Comparison of ENCODE assay signal across 18 cellular contexts in genomic region chr2:65527451-65528240, GRCh38.
DNase-seq lines count a peak whose midpoint lies in the region; ATAC-seq, FAIRE-seq and TF ChIP-seq lines count a peak whose summit lies in the region.
"Had no signal": no experiment of that assay in that cellular context is flagged by ENCODE, and none has a peak within 500 bp of the region (broad histone marks: within the 10 kb centered on the region; RNA-seq: fewer than 3 reads in every experiment).

No MANE protein-coding gene starts in this region.

- H3K36me3 ChIP-seq in mesendoderm (ENCODE audit: control insufficient read depth, insufficient read depth, low read length): no peaks in the 10 kb centered on the region
- H3K36me3 ChIP-seq: SJSA1 had no signal

- H3K9me3 ChIP-seq in A549: no peaks in the 10 kb centered on the region
- H3K9me3 ChIP-seq: SJSA1 had no signal

- H3K27me3 ChIP-seq in mesendoderm (ENCODE audit: insufficient read depth, low read length, poor library complexity): no peaks in the 10 kb centered on the region
- H3K27me3 ChIP-seq: SJSA1 had no signal

- H2BK15ac ChIP-seq in mesendoderm (replicated peaks; ENCODE audit: low read depth): no peak overlapping the region

- H3K4me3 Mint-ChIP-seq in T-helper 2 cell treated with Interferon-gamma antibody and Interleukin-4, amounts not matched to agents 5 μg/mL and 100 μg/mL, for 36 hours: no peak overlapping the region

- no peak for FAIRE-seq in A549 (lab: Jason Lieb, UNC)
- FAIRE-seq: GM12892, GM19239 had no signal

- no peak overlapping the region for H3K18ac ChIP-seq in mesendoderm (ENCODE audit: low read length)

- H3K27ac ChIP-seq in A549 (no peak overlapping the region), mesendoderm (ENCODE audit: low read depth, low read length) (no peak overlapping the region)
- H3K27ac ChIP-seq: PC-9, SJSA1 had no signal

- no peaks in the 10 kb centered on the region for H3K9me3 Mint-ChIP-seq in T-helper 2 cell treated with Interferon-gamma antibody and Interleukin-4, amounts not matched to agents 5 μg/mL and 100 μg/mL, for 36 hours

- no peak overlapping the region for H3K56ac ChIP-seq in mesendoderm (ENCODE audit: low read length)

- no peaks in the 10 kb centered on the region for H3K4me1 Mint-ChIP-seq in T-helper 2 cell treated with Interferon-gamma antibody and Interleukin-4, amounts not matched to agents 5 μg/mL and 100 μg/mL, for 36 hours (ENCODE audit: low read depth)

- H2BK120ac ChIP-seq in mesendoderm (ENCODE audit: low read depth, low read length): no peak overlapping the region

- no peak for TF ChIP-seq RAD21 in A549 (conservative IDR thresholded peaks at IDR 0.05 in 1 of 2, IDR thresholded peaks at IDR 0.05 in 1 of 2)

- no peak overlapping the region for H4K8ac ChIP-seq in mesendoderm (ENCODE audit: low read depth, low read length)

- WGBS in A549 (ENCODE audit: missing lambda C conversion rate): 60% methylated on average over 4 of the region's 4 CpGs
- no CpG with 5 or more reads among the region's 4 CpGs for WGBS in mesendoderm (ENCODE audit: extremely low coverage, insufficient coverage, low lambda C conversion rate)

- TF ChIP-seq CTCF in A549 (IDR thresholded peaks at IDR 0.05): no peak

- 0 out of 3 replicates have a peak, but pooled peaks cover 4% of the 10 kb centered on the region for H3K4me1 ChIP-seq in A549
- H3K4me1 ChIP-seq in mesendoderm (ENCODE audit: control insufficient read depth, low read depth, low read length): peaks cover 3% of the 10 kb centered on the region
- H3K4me1 ChIP-seq: SJSA1 had no signal

- no peak for DNase-seq in A549 (ENCODE audit: low read depth in 1 of 2, low spot score in 1 of 2)
- DNase-seq in NCI-H226: peak; percentile 59
- peak; percentile 81 to 87 for DNase-seq in erythroblast (lab: John Stamatoyannopoulos, UW)
- peak; percentile 85 for DNase-seq in mesendoderm
- DNase-seq in NCI-H446 (lab: John Stamatoyannopoulos, UW): no peak
- no peak for DNase-seq in NCI-H146 treated with DMSO at 0.1 percent for 48 hours (lab: John Stamatoyannopoulos, UW; ENCODE audit: unreplicated experiment)
- no peak for DNase-seq in T-helper 2 cell treated with Interferon-gamma antibody and Interleukin-4, amounts not matched to agents 5 μg/mL and 100 μg/mL, for 36 hours (ENCODE audit: low spot score)
- DNase-seq: AML-193, COR-L47, Karpas-422, MM.1S, NCI-H2029, NCI-H2171, NCI-H774, PC-9 had no signal

- H2BK5ac ChIP-seq in mesendoderm (ENCODE audit: low read length): no peak overlapping the region

- H3K79me2 ChIP-seq in mesendoderm (ENCODE audit: control insufficient read depth, insufficient read depth, low read length): no peaks in the 10 kb centered on the region

- POLR2A ChIA-PET in A549 (lab: Yijun Ruan, JAX): no interaction called here

- no peak overlapping the region for H3K9ac ChIP-seq in mesendoderm (ENCODE audit: low read length)

- no peaks in the 10 kb centered on the region for H3K79me1 ChIP-seq in mesendoderm (ENCODE audit: low read length)

- ATAC-seq in A549: peak; percentile 30 to 40; a peak in 1 of 6 replicates

- CTCF ChIA-PET in A549 (lab: Yijun Ruan, JAX): interaction anchor here (1.0 to 2.4 kb wide), 3 partner anchors 9 to 24 kb away, joined by 3 to 6 read pairs (median 5); no protein-coding TSS in a partner anchor

- no peak overlapping the region for H3K4me3 ChIP-seq in A549
- no peak overlapping the region for H3K4me3 ChIP-seq in mesendoderm (ENCODE audit: low read length)
- H3K4me3 ChIP-seq: PC-9, SJSA1 had no signal

- no peak overlapping the region for H3K27ac Mint-ChIP-seq in T-helper 2 cell treated with Interferon-gamma antibody and Interleukin-4, amounts not matched to agents 5 μg/mL and 100 μg/mL, for 36 hours

- H3K4me2 ChIP-seq in A549: no peak overlapping the region
- H3K4me2 ChIP-seq in mesendoderm (ENCODE audit: low read length): no peak overlapping the region
- H3K4me2 ChIP-seq: PC-9 had no signal

- H3K23ac ChIP-seq in mesendoderm (ENCODE audit: low read length): no peak overlapping the region

- no peak for TF ChIP-seq EP300 in A549 (IDR thresholded peaks at IDR 0.05)

- H3K36me3 Mint-ChIP-seq in T-helper 2 cell treated with Interferon-gamma antibody and Interleukin-4, amounts not matched to agents 5 μg/mL and 100 μg/mL, for 36 hours (ENCODE audit: low read depth): no peaks in the 10 kb centered on the region

- no peak overlapping the region for H2AK5ac ChIP-seq in mesendoderm (ENCODE audit: low read length)

- TF ChIP-seq POLR2A in A549 (IDR thresholded peaks at IDR 0.05; ENCODE audit: low read length) (no peak), erythroblast (IDR thresholded peaks at IDR 0.05; ENCODE audit: low read length) (no peak)

- H4K5ac ChIP-seq in mesendoderm (ENCODE audit: low read length): no peak overlapping the region

- H3K27me3 Mint-ChIP-seq in T-helper 2 cell treated with Interferon-gamma antibody and Interleukin-4, amounts not matched to agents 5 μg/mL and 100 μg/mL, for 36 hours (ENCODE audit: low read depth): peaks cover 33% of the 10 kb centered on the region

- no peak overlapping the region for H3K4ac ChIP-seq in mesendoderm (ENCODE audit: low read depth, low read length)

TF ChIP-seq in A549, 52 proteins besides CTCF, POLR2A, EP300 and RAD21:
- TF ChIP-seq KDM1A (IDR thresholded peaks at IDR 0.05; ENCODE audit: low read depth): no peak
- no peak for TF ChIP-seq MYC (IDR thresholded peaks at IDR 0.05; ENCODE audit: borderline replicate concordance, low read length)
- TF ChIP-seq TFCP2L1 (CRISPR knock-in tag; IDR thresholded peaks at IDR 0.05): no peak
- TF ChIP-seq NPAS2 (CRISPR knock-in tag; IDR thresholded peaks at IDR 0.05; ENCODE audit: borderline replicate concordance): no peak
- TF ChIP-seq HDAC2 (IDR thresholded peaks at IDR 0.05): no peak
- TF ChIP-seq POLR2AphosphoS2 (conservative IDR thresholded peaks at IDR 0.05; ENCODE audit: low read length): no peak
- TF ChIP-seq ESRRA (IDR thresholded peaks at IDR 0.05; ENCODE audit: borderline replicate concordance, low read length): no peak
- TF ChIP-seq SREBF2 (IDR thresholded peaks at IDR 0.05): no peak
- TF ChIP-seq CBX2 (IDR thresholded peaks at IDR 0.05; ENCODE audit: borderline replicate concordance, low read depth): no peak
- no peak for TF ChIP-seq CHD2 (IDR thresholded peaks at IDR 0.05; ENCODE audit: low read length, partially characterized antibody)
- TF ChIP-seq HOXA7 (CRISPR knock-in tag; IDR thresholded peaks at IDR 0.05): no peak
- TF ChIP-seq, protein P1, sequence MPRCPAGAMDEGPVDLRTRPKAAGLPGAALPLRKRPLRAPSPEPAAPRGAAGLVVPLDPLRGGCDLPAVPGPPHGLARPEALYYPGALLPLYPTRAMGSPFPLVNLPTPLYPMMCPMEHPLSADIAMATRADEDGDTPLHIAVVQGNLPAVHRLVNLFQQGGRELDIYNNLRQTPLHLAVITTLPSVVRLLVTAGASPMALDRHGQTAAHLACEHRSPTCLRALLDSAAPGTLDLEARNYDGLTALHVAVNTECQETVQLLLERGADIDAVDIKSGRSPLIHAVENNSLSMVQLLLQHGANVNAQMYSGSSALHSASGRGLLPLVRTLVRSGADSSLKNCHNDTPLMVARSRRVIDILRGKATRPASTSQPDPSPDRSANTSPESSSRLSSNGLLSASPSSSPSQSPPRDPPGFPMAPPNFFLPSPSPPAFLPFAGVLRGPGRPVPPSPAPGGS (IDR thresholded peaks at IDR 0.05): no peak
- TF ChIP-seq CBX8 (IDR thresholded peaks at IDR 0.05): no peak

Comparison
In these comparisons a context has a peak if more than half of its experiments do, and no peak if none do; other contexts are left out.
1. DNase-seq: peak in NCI-H226 (single experiment), erythroblast (2 of 2) and mesendoderm (single experiment); none in A549 (0 of 2), NCI-H446 (0 of 2), NCI-H146 treated with DMSO at 0.1 percent for 48 hours (single experiment) and T-helper 2 cell treated with Interferon-gamma antibody and Interleukin-4, amounts not matched to agents 5 μg/mL and 100 μg/mL, for 36 hours (single experiment).